ENCODE assay signal across 33 cellular contexts in the genomic region with DNA sequence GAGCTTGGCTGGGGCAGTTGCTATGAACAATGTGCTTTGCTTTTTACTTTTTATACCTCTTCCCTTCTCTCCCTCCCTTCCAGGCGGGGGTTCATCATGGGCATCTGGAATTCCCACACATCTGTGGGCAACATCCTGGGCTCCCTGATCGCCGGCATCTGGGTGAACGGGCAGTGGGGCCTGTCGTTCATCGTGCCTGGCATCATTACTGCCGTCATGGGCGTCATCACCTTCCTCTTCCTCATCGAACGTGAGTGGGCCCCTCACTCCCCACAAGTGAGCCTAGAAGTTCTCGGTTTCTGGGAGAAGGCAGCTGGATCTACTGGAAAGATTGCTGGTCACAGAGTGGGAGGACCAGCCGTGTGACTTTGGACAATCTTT.
"Had no signal": no experiment of that assay in that cellular context is flagged by ENCODE, and none has a peak within 500 bp of the region (broad histone marks: within the 10 kb centered on the region; RNA-seq: fewer than 3 reads in every experiment).

No MANE protein-coding gene starts in this region.

- H3K4me3 Mint-ChIP-seq: activated CD4-positive, alpha-beta T cell treated with anti-CD3 and anti-CD28 coated beads, Interleukin-2, amount 10 ng/mL, durations not matched to agents 24 days and 14 days; activated CD8-positive, alpha-beta T cell treated with anti-CD3 and anti-CD28 coated beads, Interleukin-2, amount 10 ng/mL, durations not matched to agents 7 days and 5 days; activated naive CD4-positive, alpha-beta T cell treated with anti-CD3 and anti-CD28 coated beads, Interleukin-2, amount 50 U/mL, for 24 hours; activated naive CD8-positive, alpha-beta T cell treated with anti-CD3 and anti-CD28 coated beads, Interleukin-2, amount 10 ng/mL, durations not matched to agents 7 days and 5 days; central memory CD8-positive, alpha-beta T cell; T-cell had no signal

- H3K9me3 Mint-ChIP-seq: activated CD4-positive, alpha-beta T cell treated with anti-CD3 and anti-CD28 coated beads, Interleukin-2, amount 10 ng/mL, durations not matched to agents 24 days and 14 days; activated naive CD4-positive, alpha-beta T cell treated with anti-CD3 and anti-CD28 coated beads, Interleukin-2, amount 50 U/mL, for 24 hours; activated naive CD8-positive, alpha-beta T cell treated with anti-CD3 and anti-CD28 coated beads, Interleukin-2, amount 10 ng/mL, durations not matched to agents 7 days and 5 days; activated T-helper 2 cell treated with anti-CD3 and anti-CD28 coated beads, Interferon-gamma antibody, Interleukin-2, Interleukin-4, amounts not matched to agents 10 μg/mL and 5 μg/mL and 100 μg/mL, durations not matched to agents 14 hours and 24 hours and 36 hours; central memory CD8-positive, alpha-beta T cell; T-cell had no signal

- H3K36me3 Mint-ChIP-seq: activated naive CD4-positive, alpha-beta T cell treated with anti-CD3 and anti-CD28 coated beads, Interleukin-2, amount 50 U/mL, for 24 hours; activated naive CD8-positive, alpha-beta T cell treated with anti-CD3 and anti-CD28 coated beads, Interleukin-2, amount 10 ng/mL, durations not matched to agents 7 days and 5 days; T-cell had no signal

- H3K4me3 ChIP-seq: ascending aorta, cardiac muscle cell, SJCRH30, SK-N-MC had no signal

- H3K27me3 Mint-ChIP-seq: activated CD4-positive, alpha-beta T cell treated with anti-CD3 and anti-CD28 coated beads, Interleukin-2, amount 10 ng/mL, durations not matched to agents 24 days and 14 days; activated naive CD4-positive, alpha-beta T cell treated with anti-CD3 and anti-CD28 coated beads, Interleukin-2, amount 50 U/mL, for 24 hours; activated naive CD8-positive, alpha-beta T cell treated with anti-CD3 and anti-CD28 coated beads, Interleukin-2, amount 10 ng/mL, durations not matched to agents 7 days and 5 days had no signal

- ATAC-seq: activated CD8-positive, alpha-beta T cell treated with anti-CD3 and anti-CD28 coated beads, Interleukin-2, amount 10 ng/mL, durations not matched to agents 7 days and 5 days; PC-3; T-cell had no signal

- H3K27ac Mint-ChIP-seq: activated CD4-positive, alpha-beta T cell treated with anti-CD3 and anti-CD28 coated beads, Interleukin-2, amount 10 ng/mL, durations not matched to agents 24 days and 14 days; activated CD8-positive, alpha-beta T cell treated with anti-CD3 and anti-CD28 coated beads, Interleukin-2, amount 10 ng/mL, durations not matched to agents 7 days and 5 days; activated naive CD4-positive, alpha-beta T cell treated with anti-CD3 and anti-CD28 coated beads, Interleukin-2, amount 50 U/mL, for 24 hours; activated naive CD8-positive, alpha-beta T cell treated with anti-CD3 and anti-CD28 coated beads, Interleukin-2, amount 10 ng/mL, durations not matched to agents 7 days and 5 days; activated T-helper 2 cell treated with anti-CD3 and anti-CD28 coated beads, Interferon-gamma antibody, Interleukin-2, Interleukin-4, amounts not matched to agents 10 μg/mL and 5 μg/mL and 100 μg/mL, durations not matched to agents 14 hours and 24 hours and 36 hours had no signal

- H3K36me3 ChIP-seq: ascending aorta, cardiac muscle cell, SJCRH30, WERI-Rb-1 had no signal

- H3K27ac ChIP-seq: ascending aorta, cardiac muscle cell, SJCRH30, SK-N-MC, WERI-Rb-1 had no signal

- H3K9me3 ChIP-seq: ascending aorta, SJCRH30 had no signal

- DNase-seq: activated CD4-positive, alpha-beta T cell treated with anti-CD3 and anti-CD28 coated beads, Interleukin-2, amount 10 ng/mL, durations not matched to agents 24 days and 14 days; activated CD4-positive, alpha-beta T cell treated with anti-CD3 and anti-CD28 coated beads, Interleukin-2, amount 50 U/mL, for 48 hours; activated CD4-positive, CD25-positive, alpha-beta regulatory T cell; activated CD8-positive, alpha-beta memory T cell treated with anti-CD3 and anti-CD28 coated beads, Interleukin-2, amount 50 U/mL, for 48 hours; activated CD8-positive, alpha-beta T cell treated with anti-CD3 and anti-CD28 coated beads, Interleukin-2, amount 10 ng/mL, durations not matched to agents 7 days and 5 days; activated gamma-delta T cell; activated naive CD4-positive, alpha-beta T cell treated with Interleukin-2 at 50 U/mL for 16 hours; activated naive CD8-positive, alpha-beta T cell treated with anti-CD3 and anti-CD28 coated beads, Interleukin-2, amount 10 ng/mL, durations not matched to agents 7 days and 5 days; activated T-cell treated with anti-CD3 and anti-CD28 coated beads, Interleukin-2, amount 50 U/mL, for 1 hour; amygdala; Karpas-422; KBM-7; NCI-H1105; NCI-H1417 treated with DMSO at 0.1 percent for 48 hours; NCI-H1694; NCI-H1930; NCI-H2081 treated with DMSO at 0.1 percent for 48 hours; NCI-H345; NCI-H524 treated with DMSO at 0.1 percent for 48 hours; NK-92 treated with Interleukin-12 subunit alpha and Interleukin-12 subunit beta, amount 100 ng/mL, for 24 hours; PC-3; SHP77; T-cell; T-helper 2 cell; T-helper 9 cell; WERI-Rb-1 had no signal

- H3K27me3 ChIP-seq: ascending aorta, cardiac muscle cell, SJCRH30 had no signal

- H3K4me1 ChIP-seq: ascending aorta had no signal

- H3K4me1 Mint-ChIP-seq: activated CD4-positive, alpha-beta T cell treated with anti-CD3 and anti-CD28 coated beads, Interleukin-2, amount 10 ng/mL, durations not matched to agents 24 days and 14 days; activated naive CD4-positive, alpha-beta T cell treated with anti-CD3 and anti-CD28 coated beads, Interleukin-2, amount 50 U/mL, for 24 hours; activated naive CD8-positive, alpha-beta T cell treated with anti-CD3 and anti-CD28 coated beads, Interleukin-2, amount 10 ng/mL, durations not matched to agents 7 days and 5 days; central memory CD8-positive, alpha-beta T cell; T-cell had no signal
